Comparison of ENCODE assay signal across 8 cellular contexts in genomic region chr12:105681341-105681740, GRCh38.
"Had no signal": no experiment of that assay in that cellular context is flagged by ENCODE, and none has a peak within 500 bp of the region (broad histone marks: within the 10 kb centered on the region; RNA-seq: fewer than 3 reads in every experiment).

No MANE protein-coding gene starts in this region.

- H3K9me3 ChIP-seq: HAP-1 had no signal

- ATAC-seq: HCT116, K562 had no signal

- H2AFZ ChIP-seq: GM23248 had no signal

- H3K36me3 ChIP-seq: HAP-1 had no signal

- H3K9ac ChIP-seq: GM23248 had no signal

- DNase-seq: GM23248, GOT3, H7, HFFc6, IMR-90 had no signal

- H3K27ac ChIP-seq: GM23248 had no signal

- H3K4me1 ChIP-seq: HAP-1 had no signal

- H3K4me3 ChIP-seq: GM23248, HAP-1, K562 had no signal
